Comparison of ENCODE assay signal across 28 cellular contexts in genomic region chr15:32119694-32120330, GRCh38.
DNase-seq lines count a peak whose midpoint lies in the region; ATAC-seq and TF ChIP-seq lines count a peak whose summit lies in the region.
"Had no signal": no experiment of that assay in that cellular context is flagged by ENCODE, and none has a peak within 500 bp of the region (broad histone marks: within the 10 kb centered on the region; RNA-seq: fewer than 3 reads in every experiment).

No MANE protein-coding gene starts in this region.

- H3K27ac ChIP-seq in BLaER1 treated with 17β-estradiol and CSF1 and Interleukin-3, amounts not matched to agents 10 nM and 100 nM = no peak overlapping the region
- H3K27ac ChIP-seq: breast epithelium, C4-2B, gastrocnemius medialis, upper lobe of right lung had no signal

- peak overlapping the region in 8 of 11 experiments; percentile 14 to 64 (median 47); a peak in 13 of 22 replicates for H3K4me2 ChIP-seq in BLaER1 treated with 17β-estradiol and CSF1 and Interleukin-3, amounts not matched to agents 10 nM and 100 nM

- no peak for TF ChIP-seq CTCF in GM13977 (IDR thresholded peaks at IDR 0.05; ENCODE audit: extremely low read depth, insufficient read depth, missing control alignments)

- no peaks in the 10 kb centered on the region for H3K9me3 ChIP-seq in BLaER1 treated with 17β-estradiol and CSF1 and Interleukin-3, amounts not matched to agents 10 nM and 100 nM (replicated peaks in 1 of 11)
- H3K9me3 ChIP-seq: breast epithelium, gastrocnemius medialis, mucosa of descending colon, upper lobe of right lung had no signal

- no peaks in the 10 kb centered on the region for H3K36me3 ChIP-seq in BLaER1 treated with 17β-estradiol and CSF1 and Interleukin-3, amounts not matched to agents 10 nM and 100 nM
- H3K36me3 ChIP-seq: breast epithelium, gastrocnemius medialis, upper lobe of right lung had no signal

- no peaks in the 10 kb centered on the region; a peak in 1 of 22 replicates for H3K27me3 ChIP-seq in BLaER1 treated with 17β-estradiol and CSF1 and Interleukin-3, amounts not matched to agents 10 nM and 100 nM
- H3K27me3 ChIP-seq: breast epithelium, gastrocnemius medialis, upper lobe of right lung had no signal

- ATAC-seq in HG02678 (IDR thresholded peaks at IDR 0.05; ENCODE audit: unreplicated experiment) = no peak
- ATAC-seq: activated CD8-positive, alpha-beta T cell treated with anti-CD3 and anti-CD28 coated beads for 36 hours; activated naive CD4-positive, alpha-beta T cell treated with anti-CD3 and anti-CD28 coated beads, Interleukin-2, amount 50 U/mL, for 72 hours; activated T-helper 17 cell treated with anti-CD3 and anti-CD28 coated beads, Interleukin-2, amount 50 U/mL, for 72 hours; gastrocnemius medialis; mucosa of descending colon; natural killer cell treated with Interleukin-12 subunit alpha and Interleukin-12 subunit beta and Interleukin-15 and Interleukin-18, amount 100 ng/mL, for 72 hours; Right ventricle myocardium inferior; stimulated activated naive CD8-positive, alpha-beta T cell treated with anti-CD3 and anti-CD28 coated beads, Interleukin-15, Interleukin-2, amounts not matched to agents 100 U/mL and 50 U/mL, for 24 hours; upper lobe of right lung had no signal

- H3K4me3 ChIP-seq in BLaER1 treated with 17β-estradiol and CSF1 and Interleukin-3, amounts not matched to agents 10 nM and 100 nM = no peak overlapping the region
- H3K4me3 ChIP-seq: breast epithelium, gastrocnemius medialis, lung, mucosa of descending colon, upper lobe of right lung had no signal

- no peak overlapping the region for H3K9ac ChIP-seq in BLaER1 treated with 17β-estradiol and CSF1 and Interleukin-3, amounts not matched to agents 10 nM and 100 nM

- H4K20me1 ChIP-seq in BLaER1 treated with 17β-estradiol and CSF1 and Interleukin-3, amounts not matched to agents 10 nM and 100 nM = no peaks in the 10 kb centered on the region

- in situ Hi-C loops in GM13977 (cut with MboI; ENCODE audit: low pct_unique_long_range_greater_than_20kb, low sequenced_read_pairs, unreplicated experiment) = no loop called here

- H3K4me1 ChIP-seq in BLaER1 treated with 17β-estradiol and CSF1 and Interleukin-3, amounts not matched to agents 10 nM and 100 nM = peaks cover 9 to 32% (median 26%) of the 10 kb centered on the region in 10 experiments
- H3K4me1 ChIP-seq: breast epithelium, gastrocnemius medialis, upper lobe of right lung had no signal

- peak; percentile 67 for DNase-seq in ELF-1 (ENCODE audit: low read depth, low spot score)
- peak; percentile 3 for DNase-seq in RPMI7951 (ENCODE audit: low read depth)
- peak; percentile 92 for DNase-seq in islet precursor cell
- DNase-seq in inferior parietal cortex (ENCODE audit: extremely low spot score) = no peak
- no peak for DNase-seq in GM13977 (ENCODE audit: low spot score)
- DNase-seq: activated CD4-positive, alpha-beta T cell treated with anti-CD3 and anti-CD28 coated beads for 1 hour; activated CD8-positive, alpha-beta T cell treated with anti-CD3 and anti-CD28 coated beads for 36 hours; DND-41; gastrocnemius medialis; KBM-7; mucosa of descending colon; NCI-H1092 treated with DMSO at 0.1 percent for 48 hours; NCI-H2029; NCI-H226; NCI-H748 treated with DMSO at 0.1 percent for 48 hours; OCI-M1; small intestine; stimulated activated naive CD8-positive, alpha-beta T cell treated with anti-CD3 and anti-CD28 coated beads, Interleukin-15, Interleukin-2, amounts not matched to agents 100 U/mL and 50 U/mL, for 24 hours had no signal

Comparison
In these comparisons a context has a peak if more than half of its experiments do, and no peak if none do; other contexts are left out.
1. DNase-seq: peak in ELF-1 (single experiment), RPMI7951 (single experiment) and islet precursor cell (single experiment); none in inferior parietal cortex (single experiment) and GM13977 (single experiment).